ENCODE assay signal across 27 cellular contexts in the genomic region with DNA sequence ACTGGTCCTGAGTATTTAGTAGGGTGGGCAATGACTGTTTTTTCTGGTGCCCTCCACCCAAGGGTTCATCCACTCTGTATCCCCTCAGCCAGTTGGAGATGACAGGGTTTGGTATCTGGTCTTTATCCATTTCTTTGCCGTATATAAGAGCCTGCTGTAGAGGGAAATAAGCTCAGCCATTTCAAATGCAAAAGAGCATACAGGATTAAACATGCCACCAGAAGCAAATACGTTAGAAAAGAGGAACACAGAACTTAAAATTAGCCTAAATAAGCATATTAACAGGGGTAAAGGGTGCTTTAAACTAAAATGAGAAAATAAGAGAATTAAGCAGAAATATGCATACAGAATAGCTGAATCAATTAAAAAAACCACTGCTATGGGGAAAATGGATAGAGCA.
"Had no signal": no experiment of that assay in that cellular context is flagged by ENCODE, and none has a peak within 500 bp of the region (broad histone marks: within the 10 kb centered on the region; RNA-seq: fewer than 3 reads in every experiment).

No MANE protein-coding gene starts in this region.

- H3K9me3 Mint-ChIP-seq: activated CD4-positive, alpha-beta memory T cell treated with anti-CD3 and anti-CD28 coated beads for 36 hours; activated naive CD4-positive, alpha-beta T cell treated with anti-CD3 and anti-CD28 coated beads, Interleukin-2, amount 50 U/mL, for 24 hours; activated T-cell treated with anti-CD3 and anti-CD28 coated beads, Interleukin-2, amount 50 U/mL, for 72 hours; activated T-helper 2 cell treated with anti-CD3 and anti-CD28 coated beads, Interferon-gamma antibody, Interleukin-2, Interleukin-4, amounts not matched to agents 10 μg/mL and 5 μg/mL and 100 μg/mL, durations not matched to agents 14 hours and 24 hours and 36 hours had no signal

- H3K27ac Mint-ChIP-seq: activated CD4-positive, alpha-beta memory T cell treated with anti-CD3 and anti-CD28 coated beads for 36 hours; activated CD4-positive, alpha-beta T cell treated with anti-CD3 and anti-CD28 coated beads for 36 hours; activated CD4-positive, alpha-beta T cell treated with anti-CD3 and anti-CD28 coated beads, Interleukin-2, amount 10 ng/mL, durations not matched to agents 7 days and 5 days; activated naive CD4-positive, alpha-beta T cell treated with anti-CD3 and anti-CD28 coated beads, Interleukin-2, amount 50 U/mL, for 24 hours; activated T-cell treated with anti-CD3 and anti-CD28 coated beads, Interleukin-2, amount 50 U/mL, for 72 hours; activated T-helper 2 cell treated with anti-CD3 and anti-CD28 coated beads, Interferon-gamma antibody, Interleukin-2, Interleukin-4, amounts not matched to agents 10 μg/mL and 5 μg/mL and 100 μg/mL, durations not matched to agents 14 hours and 24 hours and 36 hours; brain had no signal

- H3K4me1 Mint-ChIP-seq: activated CD4-positive, alpha-beta T cell treated with anti-CD3 and anti-CD28 coated beads, Interleukin-2, amount 10 ng/mL, durations not matched to agents 7 days and 5 days; activated naive CD4-positive, alpha-beta T cell treated with anti-CD3 and anti-CD28 coated beads, Interleukin-2, amount 50 U/mL, for 24 hours; brain had no signal

- DNase-seq: activated CD4-positive, alpha-beta memory T cell treated with anti-CD3 and anti-CD28 coated beads for 36 hours; activated CD4-positive, alpha-beta T cell treated with anti-CD3 and anti-CD28 coated beads for 36 hours; activated CD4-positive, alpha-beta T cell treated with anti-CD3 and anti-CD28 coated beads, Interleukin-2, amount 10 ng/mL, durations not matched to agents 7 days and 5 days; activated gamma-delta T cell; activated naive CD4-positive, alpha-beta T cell treated with Interleukin-2 at 50 U/mL for 16 hours; activated T-cell treated with anti-CD3 and anti-CD28 coated beads, Interleukin-2, amount 50 U/mL, for 1 hour; activated T-cell treated with anti-CD3 and anti-CD28 coated beads, Interleukin-2, amount 50 U/mL, for 72 hours; adrenal gland; caudate nucleus; cerebellar nuclear complex; KG1; NCI-H1048; NCI-H1105 treated with DMSO at 0.1 percent for 48 hours; NCI-H1436 treated with DMSO at 0.1 percent for 48 hours; NCI-H1694 treated with DMSO at 0.1 percent for 48 hours; NCI-H2029; NCI-H345; NCI-H524 treated with DMSO at 0.1 percent for 48 hours; SHP77; SJCRH30; T1000 had no signal

- H3K9me3 ChIP-seq: adrenal gland, SJCRH30 had no signal

- FAIRE-seq: bronchial epithelial cell had no signal

- H3K4me1 ChIP-seq: adrenal gland, SJCRH30 had no signal

- H3K36me3 Mint-ChIP-seq: activated CD4-positive, alpha-beta memory T cell treated with anti-CD3 and anti-CD28 coated beads for 36 hours; activated naive CD4-positive, alpha-beta T cell treated with anti-CD3 and anti-CD28 coated beads, Interleukin-2, amount 50 U/mL, for 24 hours; brain had no signal

- H3K27ac ChIP-seq: adrenal gland, SJCRH30, SK-N-MC had no signal

- H3K4me3 Mint-ChIP-seq: activated CD4-positive, alpha-beta memory T cell treated with anti-CD3 and anti-CD28 coated beads for 36 hours; activated CD4-positive, alpha-beta T cell treated with anti-CD3 and anti-CD28 coated beads for 36 hours; activated CD4-positive, alpha-beta T cell treated with anti-CD3 and anti-CD28 coated beads, Interleukin-2, amount 10 ng/mL, durations not matched to agents 7 days and 5 days; activated naive CD4-positive, alpha-beta T cell treated with anti-CD3 and anti-CD28 coated beads, Interleukin-2, amount 50 U/mL, for 24 hours; activated T-cell treated with anti-CD3 and anti-CD28 coated beads, Interleukin-2, amount 50 U/mL, for 72 hours; brain had no signal

- ATAC-seq: Panc1 had no signal

- H3K4me3 ChIP-seq: adrenal gland, SJCRH30, SK-N-MC had no signal

- H3K36me3 ChIP-seq: adrenal gland, SJCRH30 had no signal
